22 cellular contexts compared by ENCODE assay signal in genomic region chr6:56378966-56379608, GRCh38.
"Had no signal": no experiment of that assay in that cellular context is flagged by ENCODE, and none has a peak within 500 bp of the region (broad histone marks: within the 10 kb centered on the region; RNA-seq: fewer than 3 reads in every experiment).

No MANE protein-coding gene starts in this region.

- H3K27me3 ChIP-seq: colonic mucosa, neutrophil, tibial nerve had no signal

- H3K36me3 Mint-ChIP-seq: activated CD4-positive, alpha-beta memory T cell treated with anti-CD3 and anti-CD28 coated beads for 36 hours; activated CD8-positive, alpha-beta memory T cell treated with anti-CD3 and anti-CD28 coated beads, Interleukin-2, amount 10 ng/mL, durations not matched to agents 7 days and 5 days; brain; naive thymus-derived CD8-positive, alpha-beta T cell had no signal

- H3K27ac ChIP-seq: colonic mucosa, neutrophil, tibial nerve had no signal

- H3K4me3 Mint-ChIP-seq: activated B cell treated with CpG ODN at 0.5 μM for 24 hours; activated CD4-positive, alpha-beta memory T cell treated with anti-CD3 and anti-CD28 coated beads for 36 hours; activated CD8-positive, alpha-beta memory T cell treated with anti-CD3 and anti-CD28 coated beads, Interleukin-2, amount 10 ng/mL, durations not matched to agents 7 days and 5 days; activated naive CD4-positive, alpha-beta T cell treated with anti-CD3 and anti-CD28 coated beads for 36 hours; activated naive CD8-positive, alpha-beta T cell treated with anti-CD3 and anti-CD28 coated beads, Interleukin-2, amount 50 U/mL, for 24 hours; brain; central memory CD8-positive, alpha-beta T cell; endodermal cell; naive thymus-derived CD8-positive, alpha-beta T cell; T-helper 2 cell treated with Interferon-gamma antibody and Interleukin-4, amounts not matched to agents 5 μg/mL and 100 μg/mL, for 36 hours had no signal

- H3K9me3 Mint-ChIP-seq: activated B cell treated with CpG ODN at 0.5 μM for 24 hours; activated CD4-positive, alpha-beta memory T cell treated with anti-CD3 and anti-CD28 coated beads for 36 hours; activated naive CD4-positive, alpha-beta T cell treated with anti-CD3 and anti-CD28 coated beads for 36 hours; activated naive CD8-positive, alpha-beta T cell treated with anti-CD3 and anti-CD28 coated beads, Interleukin-2, amount 50 U/mL, for 24 hours; activated T-helper 2 cell treated with anti-CD3 and anti-CD28 coated beads, Interferon-gamma antibody, Interleukin-2, Interleukin-4, amounts not matched to agents 10 μg/mL and 5 μg/mL and 100 μg/mL, durations not matched to agents 14 hours and 24 hours and 36 hours; central memory CD8-positive, alpha-beta T cell; naive thymus-derived CD8-positive, alpha-beta T cell; T-helper 2 cell treated with Interferon-gamma antibody and Interleukin-4, amounts not matched to agents 5 μg/mL and 100 μg/mL, for 36 hours had no signal

- H3K4me1 Mint-ChIP-seq: activated B cell treated with CpG ODN at 0.5 μM for 24 hours; activated CD8-positive, alpha-beta memory T cell treated with anti-CD3 and anti-CD28 coated beads, Interleukin-2, amount 10 ng/mL, durations not matched to agents 7 days and 5 days; activated naive CD8-positive, alpha-beta T cell treated with anti-CD3 and anti-CD28 coated beads, Interleukin-2, amount 50 U/mL, for 24 hours; central memory CD8-positive, alpha-beta T cell; endodermal cell had no signal

- H3K4me1 ChIP-seq: colonic mucosa had no signal

- DNase-seq: activated B cell treated with CpG ODN at 0.5 μM for 24 hours; activated CD4-positive, alpha-beta memory T cell treated with anti-CD3 and anti-CD28 coated beads for 36 hours; activated CD4-positive, alpha-beta T cell treated with anti-CD3 and anti-CD28 coated beads for 4 hours; activated CD8-positive, alpha-beta memory T cell treated with anti-CD3 and anti-CD28 coated beads, Interleukin-2, amount 10 ng/mL, durations not matched to agents 7 days and 5 days; activated naive CD4-positive, alpha-beta T cell treated with anti-CD3 and anti-CD28 coated beads for 36 hours; activated naive CD8-positive, alpha-beta T cell treated with anti-CD3 and anti-CD28 coated beads, Interleukin-2, amount 50 U/mL, for 24 hours; anterior cingulate cortex; colonic mucosa; endodermal cell; left cardiac atrium; mesendoderm; naive thymus-derived CD8-positive, alpha-beta T cell; retina; stimulated activated CD4-positive, alpha-beta T cell treated with anti-CD3 and anti-CD28 coated beads, Interleukin-12 subunit alpha, Interleukin-12 subunit beta, amount 100 ng/mL, for 4 hours; stimulated activated CD4-positive, alpha-beta T cell treated with anti-CD3 and anti-CD28 coated beads, Interleukin-1b, Interleukin-23, amount 100 ng/mL, for 48 hours; stimulated activated naive CD4-positive, alpha-beta T cell treated with Interleukin-2 at 50 U/mL for 16 hours had no signal

- H3K4me3 ChIP-seq: colonic mucosa, tibial nerve had no signal

- H3K36me3 ChIP-seq: colonic mucosa, neutrophil, tibial nerve had no signal

- H3K9me3 ChIP-seq: colonic mucosa, neutrophil, tibial nerve had no signal

- H3K27ac Mint-ChIP-seq: activated B cell treated with CpG ODN at 0.5 μM for 24 hours; activated CD4-positive, alpha-beta memory T cell treated with anti-CD3 and anti-CD28 coated beads for 36 hours; activated CD8-positive, alpha-beta memory T cell treated with anti-CD3 and anti-CD28 coated beads, Interleukin-2, amount 10 ng/mL, durations not matched to agents 7 days and 5 days; activated naive CD4-positive, alpha-beta T cell treated with anti-CD3 and anti-CD28 coated beads for 36 hours; activated naive CD8-positive, alpha-beta T cell treated with anti-CD3 and anti-CD28 coated beads, Interleukin-2, amount 50 U/mL, for 24 hours; activated T-helper 2 cell treated with anti-CD3 and anti-CD28 coated beads, Interferon-gamma antibody, Interleukin-2, Interleukin-4, amounts not matched to agents 10 μg/mL and 5 μg/mL and 100 μg/mL, durations not matched to agents 14 hours and 24 hours and 36 hours; brain; endodermal cell; naive thymus-derived CD8-positive, alpha-beta T cell; T-helper 2 cell treated with Interferon-gamma antibody and Interleukin-4, amounts not matched to agents 5 μg/mL and 100 μg/mL, for 36 hours had no signal

- H3K27me3 Mint-ChIP-seq: activated CD4-positive, alpha-beta memory T cell treated with anti-CD3 and anti-CD28 coated beads for 36 hours; activated CD8-positive, alpha-beta memory T cell treated with anti-CD3 and anti-CD28 coated beads, Interleukin-2, amount 10 ng/mL, durations not matched to agents 7 days and 5 days; activated naive CD8-positive, alpha-beta T cell treated with anti-CD3 and anti-CD28 coated beads, Interleukin-2, amount 50 U/mL, for 24 hours; central memory CD8-positive, alpha-beta T cell had no signal
